In the genomic region with DNA sequence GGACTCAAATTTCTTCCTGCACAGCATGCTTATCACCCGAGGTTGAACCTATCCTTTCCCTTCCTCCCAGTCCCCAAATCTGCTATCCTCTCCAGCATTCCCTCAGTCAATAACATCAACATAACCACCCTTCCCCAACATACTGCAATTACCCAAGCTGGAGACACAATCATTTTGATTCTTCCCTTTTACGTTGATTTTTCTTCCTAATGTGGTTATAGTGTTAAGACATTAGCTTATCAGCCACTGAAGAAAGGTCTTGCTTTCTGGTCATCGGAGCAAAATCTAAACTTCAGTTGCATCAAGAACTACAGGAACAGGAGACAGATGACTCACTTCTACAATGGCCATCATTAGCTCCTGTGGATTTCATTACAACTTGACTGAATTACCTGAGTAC, we compare ENCODE assay signal across 1 cellular context.
TF ChIP-seq lines count a peak whose summit lies in the region.

No MANE protein-coding gene starts in this region.

TF ChIP-seq in K562, 482 proteins besides CTCF, POLR2A, EP300 and RAD21 (continued from another document and continues in another):
- TF ChIP-seq ZBTB40 (IDR thresholded peaks at IDR 0.05) = peak; percentile 56; the same call in 1 of the 2 replicates
- TF ChIP-seq ZBTB40 (CRISPR knock-in tag; IDR thresholded peaks at IDR 0.05) = no peak
- TF ChIP-seq PTTG1 (tag; IDR thresholded peaks at IDR 0.05; ENCODE audit: low read depth) = no peak
- TF ChIP-seq, protein P1, sequence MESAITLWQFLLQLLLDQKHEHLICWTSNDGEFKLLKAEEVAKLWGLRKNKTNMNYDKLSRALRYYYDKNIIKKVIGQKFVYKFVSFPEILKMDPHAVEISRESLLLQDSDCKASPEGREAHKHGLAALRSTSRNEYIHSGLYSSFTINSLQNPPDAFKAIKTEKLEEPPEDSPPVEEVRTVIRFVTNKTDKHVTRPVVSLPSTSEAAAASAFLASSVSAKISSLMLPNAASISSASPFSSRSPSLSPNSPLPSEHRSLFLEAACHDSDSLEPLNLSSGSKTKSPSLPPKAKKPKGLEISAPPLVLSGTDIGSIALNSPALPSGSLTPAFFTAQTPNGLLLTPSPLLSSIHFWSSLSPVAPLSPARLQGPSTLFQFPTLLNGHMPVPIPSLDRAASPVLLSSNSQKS (CRISPR knock-in tag; IDR thresholded peaks at IDR 0.05) = no peak
- no peak for TF ChIP-seq CLOCK (CRISPR knock-in tag; IDR thresholded peaks at IDR 0.05; ENCODE audit: borderline replicate concordance)
- no peak for TF ChIP-seq NFE2L1 (tag; IDR thresholded peaks at IDR 0.05; ENCODE audit: borderline replicate concordance, low read depth)
- TF ChIP-seq, protein P2, sequence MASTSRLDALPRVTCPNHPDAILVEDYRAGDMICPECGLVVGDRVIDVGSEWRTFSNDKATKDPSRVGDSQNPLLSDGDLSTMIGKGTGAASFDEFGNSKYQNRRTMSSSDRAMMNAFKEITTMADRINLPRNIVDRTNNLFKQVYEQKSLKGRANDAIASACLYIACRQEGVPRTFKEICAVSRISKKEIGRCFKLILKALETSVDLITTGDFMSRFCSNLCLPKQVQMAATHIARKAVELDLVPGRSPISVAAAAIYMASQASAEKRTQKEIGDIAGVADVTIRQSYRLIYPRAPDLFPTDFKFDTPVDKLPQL (IDR thresholded peaks at IDR 0.05; ENCODE audit: extremely low read depth, insufficient read length) = no peak
- TF ChIP-seq, protein P3, sequence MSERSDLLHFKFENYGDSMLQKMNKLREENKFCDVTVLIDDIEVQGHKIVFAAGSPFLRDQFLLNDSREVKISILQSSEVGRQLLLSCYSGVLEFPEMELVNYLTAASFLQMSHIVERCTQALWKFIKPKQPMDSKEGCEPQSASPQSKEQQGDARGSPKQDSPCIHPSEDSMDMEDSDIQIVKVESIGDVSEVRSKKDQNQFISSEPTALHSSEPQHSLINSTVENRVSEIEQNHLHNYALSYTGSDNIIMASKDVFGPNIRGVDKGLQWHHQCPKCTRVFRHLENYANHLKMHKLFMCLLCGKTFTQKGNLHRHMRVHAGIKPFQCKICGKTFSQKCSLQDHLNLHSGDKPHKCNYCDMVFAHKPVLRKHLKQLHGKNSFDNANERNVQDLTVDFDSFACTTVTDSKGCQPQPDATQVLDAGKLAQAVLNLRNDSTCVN (CRISPR knock-in tag; IDR thresholded peaks at IDR 0.05) = peak; percentile 79; the same call in 1 of the 2 replicates
- TF ChIP-seq BRCA1 (IDR thresholded peaks at IDR 0.05) = no peak
- no peak for TF ChIP-seq BRCA1 (CRISPR knock-in tag; IDR thresholded peaks at IDR 0.05)
- TF ChIP-seq ARID3B (CRISPR knock-in tag; IDR thresholded peaks at IDR 0.05; ENCODE audit: borderline replicate concordance) = no peak
- TF ChIP-seq, protein P4, sequence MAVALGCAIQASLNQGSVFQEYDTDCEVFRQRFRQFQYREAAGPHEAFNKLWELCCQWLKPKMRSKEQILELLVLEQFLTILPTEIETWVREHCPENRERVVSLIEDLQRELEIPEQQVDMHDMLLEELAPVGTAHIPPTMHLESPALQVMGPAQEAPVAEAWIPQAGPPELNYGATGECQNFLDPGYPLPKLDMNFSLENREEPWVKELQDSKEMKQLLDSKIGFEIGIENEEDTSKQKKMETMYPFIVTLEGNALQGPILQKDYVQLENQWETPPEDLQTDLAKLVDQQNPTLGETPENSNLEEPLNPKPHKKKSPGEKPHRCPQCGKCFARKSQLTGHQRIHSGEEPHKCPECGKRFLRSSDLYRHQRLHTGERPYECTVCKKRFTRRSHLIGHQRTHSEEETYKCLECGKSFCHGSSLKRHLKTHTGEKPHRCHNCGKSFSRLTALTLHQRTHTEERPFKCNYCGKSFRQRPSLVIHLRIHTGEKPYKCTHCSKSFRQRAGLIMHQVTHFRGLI (CRISPR knock-in tag; IDR thresholded peaks at IDR 0.05) = no peak
- peak; percentile 91 for TF ChIP-seq LARP7 (IDR thresholded peaks at IDR 0.05)
- no peak for TF ChIP-seq PPARD (CRISPR knock-in tag; IDR thresholded peaks at IDR 0.05)
- TF ChIP-seq ETV1 (tag; conservative IDR thresholded peaks at IDR 0.05; ENCODE audit: low read depth) = no peak
- TF ChIP-seq FOXK2 (conservative IDR thresholded peaks at IDR 0.05 in 1 of 2, IDR thresholded peaks at IDR 0.05 in 1 of 2; ENCODE audit: low read depth in 2 of 2) = no peak
- TF ChIP-seq ZNF121 (CRISPR knock-in tag; conservative IDR thresholded peaks at IDR 0.05) = no peak
- TF ChIP-seq ZNF24 (IDR thresholded peaks at IDR 0.05) = peak; percentile 80
- no peak for TF ChIP-seq KLF6 (CRISPR knock-in tag; IDR thresholded peaks at IDR 0.05; ENCODE audit: borderline replicate concordance)
- no peak for TF ChIP-seq EWSR1 (IDR thresholded peaks at IDR 0.05; ENCODE audit: borderline replicate concordance, low read depth, partially characterized antibody)
- no peak for TF ChIP-seq ZNF232 (CRISPR knock-in tag; IDR thresholded peaks at IDR 0.05)
- peak; percentile 87 for TF ChIP-seq DPF2 (IDR thresholded peaks at IDR 0.05)
- TF ChIP-seq MTF1 (CRISPR knock-in tag; IDR thresholded peaks at IDR 0.05; ENCODE audit: borderline replicate concordance) = no peak
- TF ChIP-seq ATF4 (CRISPR knock-in tag; IDR thresholded peaks at IDR 0.05) = no peak
- TF ChIP-seq FOSL1 (tag; conservative IDR thresholded peaks at IDR 0.05) = peak; percentile 90
- peak; percentile 89 for TF ChIP-seq EHMT2 (IDR thresholded peaks at IDR 0.05)
- TF ChIP-seq, protein P5, sequence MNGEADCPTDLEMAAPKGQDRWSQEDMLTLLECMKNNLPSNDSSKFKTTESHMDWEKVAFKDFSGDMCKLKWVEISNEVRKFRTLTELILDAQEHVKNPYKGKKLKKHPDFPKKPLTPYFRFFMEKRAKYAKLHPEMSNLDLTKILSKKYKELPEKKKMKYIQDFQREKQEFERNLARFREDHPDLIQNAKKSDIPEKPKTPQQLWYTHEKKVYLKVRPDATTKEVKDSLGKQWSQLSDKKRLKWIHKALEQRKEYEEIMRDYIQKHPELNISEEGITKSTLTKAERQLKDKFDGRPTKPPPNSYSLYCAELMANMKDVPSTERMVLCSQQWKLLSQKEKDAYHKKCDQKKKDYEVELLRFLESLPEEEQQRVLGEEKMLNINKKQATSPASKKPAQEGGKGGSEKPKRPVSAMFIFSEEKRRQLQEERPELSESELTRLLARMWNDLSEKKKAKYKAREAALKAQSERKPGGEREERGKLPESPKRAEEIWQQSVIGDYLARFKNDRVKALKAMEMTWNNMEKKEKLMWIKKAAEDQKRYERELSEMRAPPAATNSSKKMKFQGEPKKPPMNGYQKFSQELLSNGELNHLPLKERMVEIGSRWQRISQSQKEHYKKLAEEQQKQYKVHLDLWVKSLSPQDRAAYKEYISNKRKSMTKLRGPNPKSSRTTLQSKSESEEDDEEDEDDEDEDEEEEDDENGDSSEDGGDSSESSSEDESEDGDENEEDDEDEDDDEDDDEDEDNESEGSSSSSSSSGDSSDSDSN (IDR thresholded peaks at IDR 0.05; ENCODE audit: borderline replicate concordance in 1 of 2, low read depth in 2 of 2, low read length in 2 of 2) = no peak
